Comparison of ENCODE assay signal across 26 cellular contexts in genomic region chr7:84362360-84362759, GRCh38.
A peak's percentile ranks its signal among the peaks of the same experiment; 100 is the strongest.
DNase-seq lines count a peak whose midpoint lies in the region; ATAC-seq, FAIRE-seq and TF ChIP-seq lines count a peak whose summit lies in the region.
"Had no signal": no experiment of that assay in that cellular context is flagged by ENCODE, and none has a peak within 500 bp of the region (broad histone marks: within the 10 kb centered on the region; RNA-seq: fewer than 3 reads in every experiment).

No MANE protein-coding gene starts in this region.

- no peaks in the 10 kb centered on the region for H3K9me3 ChIP-seq in OCI-LY1 (ENCODE audit: low read length)
- no peaks in the 10 kb centered on the region for H3K9me3 ChIP-seq in WERI-Rb-1 (ENCODE audit: severe bottlenecking)
- H3K9me3 ChIP-seq in ascending aorta, result no peaks in the 10 kb centered on the region
- no peaks in the 10 kb centered on the region for H3K9me3 ChIP-seq in smooth muscle cell (replicated peaks; ENCODE audit: low read depth)
- H3K9me3 ChIP-seq: A549, Caco-2 had no signal

- peak overlapping the region; percentile 99 for H2AFZ ChIP-seq in OCI-LY1 (ENCODE audit: low read length)
- H2AFZ ChIP-seq in smooth muscle cell (ENCODE audit: low read depth), result no peak overlapping the region

- H3K27ac ChIP-seq in OCI-LY1 (ENCODE audit: low read depth, low read length, poor library complexity, severe bottlenecking), result no peak overlapping the region
- no peak overlapping the region for H3K27ac ChIP-seq in WERI-Rb-1
- H3K27ac ChIP-seq in ascending aorta, result no peak overlapping the region
- no peak overlapping the region for H3K27ac ChIP-seq in smooth muscle cell (ENCODE audit: low read depth)
- H3K27ac ChIP-seq: 22Rv1; A549; BLaER1 treated with 17β-estradiol and CSF1 and Interleukin-3, amounts not matched to agents 10 nM and 100 nM; C4-2B had no signal

- no peaks in the 10 kb centered on the region for H4K20me1 ChIP-seq in OCI-LY1 (ENCODE audit: insufficient read depth, low read length)
- H4K20me1 ChIP-seq in smooth muscle cell (ENCODE audit: low read depth), result no peaks in the 10 kb centered on the region
- H4K20me1 ChIP-seq: BLaER1 treated with 17β-estradiol and CSF1 and Interleukin-3, amounts not matched to agents 10 nM and 100 nM had no signal

- DNase-seq in D721Med (ENCODE audit: insufficient read length, low spot score) (no peak), RCC 7860 (ENCODE audit: low spot score) (no peak), left colon (no peak), WERI-Rb-1 (no peak), ascending aorta (ENCODE audit: low spot score in 2 of 2) (no peak), smooth muscle cell (lab: John Stamatoyannopoulos, UW; ENCODE audit: unreplicated experiment) (no peak), head of caudate nucleus (no peak)
- DNase-seq: AML-193; Caco-2; Calu3; CD4-positive, alpha-beta T cell; CD8-positive, alpha-beta T cell; DMS 273 treated with DMSO at 0.1 percent for 48 hours; DMS153; DMS53; DMS79; DND-41; EL; GF-D8 had no signal

- H3K4me2 ChIP-seq in OCI-LY1 (ENCODE audit: low read length), result no peak overlapping the region
- H3K4me2 ChIP-seq in smooth muscle cell, result no peak overlapping the region
- H3K4me2 ChIP-seq: A549; BLaER1 treated with 17β-estradiol and CSF1 and Interleukin-3, amounts not matched to agents 10 nM and 100 nM had no signal

- H3K9ac ChIP-seq in OCI-LY1 (ENCODE audit: low read length) (no peak overlapping the region), smooth muscle cell (ENCODE audit: low read depth) (no peak overlapping the region)
- H3K9ac ChIP-seq: BLaER1 treated with 17β-estradiol and CSF1 and Interleukin-3, amounts not matched to agents 10 nM and 100 nM had no signal

- H3K27me3 ChIP-seq in OCI-LY1 (ENCODE audit: insufficient read depth, low read length), result no peaks in the 10 kb centered on the region
- no peaks in the 10 kb centered on the region for H3K27me3 ChIP-seq in WERI-Rb-1 (ENCODE audit: insufficient read depth, low read depth, severe bottlenecking)
- H3K27me3 ChIP-seq in ascending aorta, result no peaks in the 10 kb centered on the region
- no peaks in the 10 kb centered on the region for H3K27me3 ChIP-seq in smooth muscle cell (ENCODE audit: low read depth)
- H3K27me3 ChIP-seq: BLaER1 treated with 17β-estradiol and CSF1 and Interleukin-3, amounts not matched to agents 10 nM and 100 nM had no signal

- H3F3A ChIP-seq in OCI-LY1 (ENCODE audit: insufficient read depth, low read length) (no peaks in the 10 kb centered on the region), smooth muscle cell (ENCODE audit: low read depth) (no peaks in the 10 kb centered on the region)

- no peaks in the 10 kb centered on the region for H3K9me2 ChIP-seq in OCI-LY1 (ENCODE audit: low read depth, low read length)

- peaks cover 43% of the 10 kb centered on the region for H3K4me1 ChIP-seq in OCI-LY1 (ENCODE audit: insufficient read depth, low read length, severe bottlenecking)
- H3K4me1 ChIP-seq in ascending aorta, result no peaks in the 10 kb centered on the region
- peaks cover 14% of the 10 kb centered on the region for H3K4me1 ChIP-seq in smooth muscle cell (ENCODE audit: low read depth)
- H3K4me1 ChIP-seq: BLaER1 treated with 17β-estradiol and CSF1 and Interleukin-3, amounts not matched to agents 10 nM and 100 nM had no signal

- ATAC-seq in left colon, result peak; percentile 65
- ATAC-seq: A549; CD8-positive, alpha-beta T cell had no signal

- no peak for TF ChIP-seq CTCF in D721Med (IDR thresholded peaks at IDR 0.05; ENCODE audit: insufficient read depth, missing control alignments)
- TF ChIP-seq CTCF in OCI-LY1 (IDR thresholded peaks at IDR 0.05; ENCODE audit: low read length), result no peak
- TF ChIP-seq CTCF in WERI-Rb-1 (IDR thresholded peaks at IDR 0.05; ENCODE audit: low read depth, low read length), result no peak
- no peak for TF ChIP-seq CTCF in ascending aorta (IDR thresholded peaks at IDR 0.05)
- TF ChIP-seq CTCF in smooth muscle cell (IDR thresholded peaks at IDR 0.05; ENCODE audit: borderline replicate concordance, insufficient read depth, poor library complexity, severe bottlenecking), result no peak

- H3K4me3 ChIP-seq in OCI-LY1 (ENCODE audit: low read depth, low read length, poor library complexity, severe bottlenecking) (no peak overlapping the region), WERI-Rb-1 (ENCODE audit: low read depth, low read length) (no peak overlapping the region), ascending aorta (no peak overlapping the region), smooth muscle cell (no peak overlapping the region)
- H3K4me3 ChIP-seq: A549; BLaER1 treated with 17β-estradiol and CSF1 and Interleukin-3, amounts not matched to agents 10 nM and 100 nM had no signal

- no peaks in the 10 kb centered on the region for H3K36me3 ChIP-seq in OCI-LY1 (ENCODE audit: insufficient read depth, low read length)
- H3K36me3 ChIP-seq in WERI-Rb-1, result no peaks in the 10 kb centered on the region
- H3K36me3 ChIP-seq in ascending aorta, result no peaks in the 10 kb centered on the region
- no peaks in the 10 kb centered on the region for H3K36me3 ChIP-seq in smooth muscle cell (ENCODE audit: low read depth)
- H3K36me3 ChIP-seq: BLaER1 treated with 17β-estradiol and CSF1 and Interleukin-3, amounts not matched to agents 10 nM and 100 nM had no signal

- H3K79me2 ChIP-seq in OCI-LY1 (ENCODE audit: insufficient read depth, low read length) (no peaks in the 10 kb centered on the region), smooth muscle cell (ENCODE audit: low read depth) (no peaks in the 10 kb centered on the region)

- 89% methylated on average over 3 of the region's 3 CpGs for WGBS in smooth muscle cell (ENCODE audit: low lambda C conversion rate)

- intact Hi-C loops in left colon (cut with DNase I, micrococcal nuclease) (no loop called here), ascending aorta (cut with DNase I) (no loop called here), head of caudate nucleus (cut with DNase I) (no loop called here)

- FAIRE-seq in D721Med (lab: Jason Lieb, UNC) (peak; percentile 11), RCC 7860 (lab: Jason Lieb, UNC) (peak; percentile 28)
- FAIRE-seq: A549, GM12891, GM19239 had no signal
